23 cellular contexts compared by ENCODE assay signal in the genomic region with DNA sequence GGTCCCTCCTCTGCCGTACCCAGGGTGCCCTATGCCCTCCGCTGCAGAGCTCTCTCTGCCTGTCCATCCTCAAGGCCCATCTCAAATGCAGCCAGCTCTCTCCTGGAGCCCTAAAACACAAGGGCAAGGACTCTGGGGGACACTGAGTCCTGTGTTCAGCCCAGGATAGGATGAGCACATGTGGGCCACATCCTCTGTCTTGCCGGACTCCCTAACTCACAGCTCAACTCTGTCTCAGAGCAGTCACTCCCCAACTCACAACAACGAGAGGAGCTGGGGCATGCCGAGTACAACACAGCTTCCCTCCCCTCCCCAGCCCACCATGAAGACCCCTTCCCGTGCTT.
DNase-seq lines count a peak whose midpoint lies in the region; ATAC-seq and TF ChIP-seq lines count a peak whose summit lies in the region.
"Had no signal": no experiment of that assay in that cellular context is flagged by ENCODE, and none has a peak within 500 bp of the region (broad histone marks: within the 10 kb centered on the region; RNA-seq: fewer than 3 reads in every experiment).

No MANE protein-coding gene starts in this region.

- no peak for ATAC-seq in T-cell (replicated peaks in 1 of 4)
- ATAC-seq: GM12878, K562, PC-3, SK-N-SH treated with all-trans-retinoic acid at 6 μM for 48 hours had no signal

- H2BK20ac ChIP-seq in H9 (ENCODE audit: low read depth, low read length, poor library complexity, severe bottlenecking), result no peak overlapping the region

- no peaks in the 10 kb centered on the region for H3K79me2 ChIP-seq in H9 (ENCODE audit: insufficient read depth, low read length)
- no peaks in the 10 kb centered on the region for H3K79me2 ChIP-seq in mesendoderm (ENCODE audit: control insufficient read depth, insufficient read depth, low read length)
- H3K79me2 ChIP-seq in neural progenitor cell (ENCODE audit: low read depth), result no peaks in the 10 kb centered on the region

- H4K20me1 ChIP-seq in H9 (ENCODE audit: control insufficient read depth, insufficient read depth, insufficient read length) (no peaks in the 10 kb centered on the region), neural progenitor cell (ENCODE audit: low read depth) (no peaks in the 10 kb centered on the region)
- H4K20me1 ChIP-seq: BLaER1 had no signal

- no peak overlapping the region for H2BK120ac ChIP-seq in H9 (ENCODE audit: low read depth, low read length, poor library complexity, severe bottlenecking)
- no peak overlapping the region for H2BK120ac ChIP-seq in mesendoderm (ENCODE audit: low read depth, low read length)

- H3K56ac ChIP-seq in H9 (ENCODE audit: insufficient read length, low read depth, low read length) (no peak overlapping the region), mesendoderm (ENCODE audit: low read length) (peak overlapping the region; percentile 32)

- H3K4me2 ChIP-seq in H9 (ENCODE audit: insufficient read depth, insufficient read length, low read length) (no peak overlapping the region), mesendoderm (ENCODE audit: low read length) (no peak overlapping the region), neural progenitor cell (no peak overlapping the region)
- H3K4me2 ChIP-seq: BLaER1 had no signal

- WGBS in H9 (ENCODE audit: extremely low coverage, insufficient read length, low lambda C conversion rate), result no CpG with 5 or more reads among the region's 6 CpGs
- WGBS in mesendoderm (ENCODE audit: extremely low coverage, insufficient coverage, low lambda C conversion rate), result no CpG with 5 or more reads among the region's 6 CpGs

- no peak overlapping the region for H3K14ac ChIP-seq in H9 (ENCODE audit: insufficient read depth, low read length)

- no peak overlapping the region for H2AFZ ChIP-seq in H9 (ENCODE audit: low read length)
- H2AFZ ChIP-seq in neural progenitor cell (replicated peaks), result peak overlapping the region; percentile 63

- H3K79me1 ChIP-seq in H9 (ENCODE audit: insufficient read depth, low read depth, low read length, poor library complexity, severe bottlenecking), result no peaks in the 10 kb centered on the region
- no peaks in the 10 kb centered on the region for H3K79me1 ChIP-seq in mesendoderm (ENCODE audit: low read length)

- H3T11ph ChIP-seq in H9 (ENCODE audit: low read length), result no peak overlapping the region

- H2AK5ac ChIP-seq in H9 (ENCODE audit: insufficient read length, low read length), result no peak overlapping the region
- H2AK5ac ChIP-seq in mesendoderm (ENCODE audit: low read length), result no peak overlapping the region

- H4K8ac ChIP-seq in H9 (replicated peaks; ENCODE audit: insufficient read length, low read depth, low read length), result no peak overlapping the region
- H4K8ac ChIP-seq in mesendoderm (ENCODE audit: low read depth, low read length), result no peak overlapping the region

- H3K23ac ChIP-seq in H9 (ENCODE audit: insufficient read length, low read depth, low read length) (no peak overlapping the region), mesendoderm (ENCODE audit: low read length) (no peak overlapping the region)

- H3K27me3 ChIP-seq in H9 (ENCODE audit: insufficient read depth, low read length) (no peaks in the 10 kb centered on the region), mesendoderm (ENCODE audit: insufficient read depth, low read length, poor library complexity) (no peaks in the 10 kb centered on the region), neural progenitor cell (no peaks in the 10 kb centered on the region)
- H3K27me3 ChIP-seq: BLaER1, MG63 had no signal

- H3K9me3 ChIP-seq in H9 (ENCODE audit: control insufficient read depth, low read depth, low read length), result no peaks in the 10 kb centered on the region
- no peaks in the 10 kb centered on the region for H3K9me3 ChIP-seq in neural progenitor cell (ENCODE audit: low read depth)
- H3K9me3 ChIP-seq: BLaER1, HAP-1, MG63 had no signal

- H3F3A ChIP-seq in neural progenitor cell (ENCODE audit: low read depth), result no peaks in the 10 kb centered on the region

- H3K27ac ChIP-seq in H9 (ENCODE audit: insufficient read length, low read depth, low read length) (no peak overlapping the region), mesendoderm (ENCODE audit: low read depth, low read length) (no peak overlapping the region), neural progenitor cell (no peak overlapping the region)
- H3K27ac ChIP-seq: BLaER1 had no signal

- no peak overlapping the region for H2BK15ac ChIP-seq in H9 (ENCODE audit: low read depth, low read length)
- H2BK15ac ChIP-seq in mesendoderm (replicated peaks; ENCODE audit: low read depth), result no peak overlapping the region

- CTCF ChIA-PET in T-cell (lab: Charles Lee), result interaction anchor here in 1 of 2 donors (0.7 kb wide), 2 partner anchors 555 to 1254 kb away, joined by 3 to 6 read pairs; no protein-coding TSS in a partner anchor

- POLR2A ChIA-PET in T-cell (lab: Charles Lee), result interaction anchor here in 1 of 2 donors (0.6 kb wide), 1 partner anchor 217 kb away, joined by 3 read pairs; no protein-coding TSS in a partner anchor

- H3K23me2 ChIP-seq in H9 (ENCODE audit: insufficient read length, low read depth, low read length, poor library complexity, severe bottlenecking), result no peaks in the 10 kb centered on the region

- peak overlapping the region in 2 of 3 experiments; percentile 33 to 83; a peak in 4 of 7 replicates for H3K27ac Mint-ChIP-seq in H9
- peak overlapping the region; percentile 98 for H3K27ac Mint-ChIP-seq in neural progenitor cell
- H3K27ac Mint-ChIP-seq in type B pancreatic cell, result peak overlapping the region; percentile 59
- H3K27ac Mint-ChIP-seq in T-cell, result no peak overlapping the region
- H3K27ac Mint-ChIP-seq: CD4-positive, CD25-positive, alpha-beta regulatory T cell; HFFc6 had no signal

- H4K91ac ChIP-seq in H9 (ENCODE audit: insufficient read length, low read depth, low read length), result no peak overlapping the region

- H3K9ac ChIP-seq in H9 (ENCODE audit: extremely low read depth, insufficient read length, low read length) (no peak overlapping the region), mesendoderm (ENCODE audit: low read length) (no peak overlapping the region), neural progenitor cell (no peak overlapping the region)
- H3K9ac ChIP-seq: BLaER1 had no signal

- no peaks in the 10 kb centered on the region; a peak in 1 of 5 replicates for H3K9me3 Mint-ChIP-seq in H9
- H3K9me3 Mint-ChIP-seq in neural progenitor cell, result no peaks in the 10 kb centered on the region
- H3K9me3 Mint-ChIP-seq in type B pancreatic cell, result no peaks in the 10 kb centered on the region
- no peaks in the 10 kb centered on the region for H3K9me3 Mint-ChIP-seq in T-cell
- H3K9me3 Mint-ChIP-seq: CD4-positive, CD25-positive, alpha-beta regulatory T cell; HFFc6 had no signal

- H3K4me1 Mint-ChIP-seq in H9 (peaks cover 13 to 35% of the 10 kb centered on the region in 2 experiments), neural progenitor cell (peaks cover 29% of the 10 kb centered on the region), type B pancreatic cell (ENCODE audit: unreplicated experiment) (peaks cover 16% of the 10 kb centered on the region), T-cell (peaks cover 4 to 6% (median 5%) of the 10 kb centered on the region in 3 donors)

- H3K4me3 Mint-ChIP-seq in H9 (no peak overlapping the region), neural progenitor cell (peak overlapping the region; percentile 68), type B pancreatic cell (peak overlapping the region; percentile 27), T-cell (no peak overlapping the region)
- H3K4me3 Mint-ChIP-seq: CD4-positive, CD25-positive, alpha-beta regulatory T cell; HFFc6 had no signal

- H3K36me3 ChIP-seq in mesendoderm (ENCODE audit: control insufficient read depth, insufficient read depth, low read length) (no peaks in the 10 kb centered on the region), neural progenitor cell (no peaks in the 10 kb centered on the region)
- H3K36me3 ChIP-seq: BLaER1, HAP-1, MG63 had no signal

- DNase-seq in H9 (no peak), mesendoderm (no peak), neural progenitor cell (ENCODE audit: low spot score) (no peak), type B pancreatic cell (ENCODE audit: extremely low spot score, unreplicated experiment) (no peak), SK-N-DZ (ENCODE audit: low spot score) (no peak), T-cell (no peak), NCI-H226 (no peak)
- DNase-seq: CD4-positive, CD25-positive, alpha-beta regulatory T cell; HFFc6; MG63; NCI-H1105 treated with DMSO at 0.1 percent for 48 hours; NCI-H146; NCI-H1930; NCI-H2107; NCI-H446; NCI-H524 treated with DMSO at 0.1 percent for 48 hours; NCI-H774; PC-3 had no signal

- H2BK5ac ChIP-seq in H9 (ENCODE audit: insufficient read length, low read length) (no peak overlapping the region), mesendoderm (ENCODE audit: low read length) (no peak overlapping the region)

- H3K27me3 Mint-ChIP-seq in H9 (ENCODE audit: low read depth), result peaks cover 2% of the 10 kb centered on the region; the same call in 1 of the 2 replicates
- peaks cover 12% of the 10 kb centered on the region for H3K27me3 Mint-ChIP-seq in neural progenitor cell (ENCODE audit: insufficient read depth, low read depth)
- H3K27me3 Mint-ChIP-seq in type B pancreatic cell, result peaks cover 8% of the 10 kb centered on the region
- peaks cover 7 to 9% of the 10 kb centered on the region in 2 donors for H3K27me3 Mint-ChIP-seq in T-cell
- H3K27me3 Mint-ChIP-seq: CD4-positive, CD25-positive, alpha-beta regulatory T cell had no signal

- H2BK12ac ChIP-seq in H9 (ENCODE audit: insufficient read length, low read depth, low read length), result no peak overlapping the region

- no peak overlapping the region for H3K18ac ChIP-seq in H9 (ENCODE audit: insufficient read length, low read depth, low read length)
- H3K18ac ChIP-seq in mesendoderm (ENCODE audit: low read length), result no peak overlapping the region

- no peaks in the 10 kb centered on the region for H3K36me3 Mint-ChIP-seq in H9 (ENCODE audit: insufficient read depth in 1 of 3, low read depth in 3 of 3)
- no peaks in the 10 kb centered on the region for H3K36me3 Mint-ChIP-seq in neural progenitor cell
- H3K36me3 Mint-ChIP-seq in type B pancreatic cell, result no peaks in the 10 kb centered on the region
- H3K36me3 Mint-ChIP-seq in T-cell, result no peaks in the 10 kb centered on the region
- H3K36me3 Mint-ChIP-seq: CD4-positive, CD25-positive, alpha-beta regulatory T cell had no signal

- no peak overlapping the region for H3K4me3 ChIP-seq in mesendoderm (ENCODE audit: low read length)
- no peak overlapping the region for H3K4me3 ChIP-seq in neural progenitor cell
- H3K4me3 ChIP-seq: BLaER1, GM12878, HAP-1, K562, MG63 had no signal

- H3K4me1 ChIP-seq in H9 (ENCODE audit: insufficient read depth, low read length), result no peaks in the 10 kb centered on the region
- no peaks in the 10 kb centered on the region for H3K4me1 ChIP-seq in mesendoderm (ENCODE audit: control insufficient read depth, low read depth, low read length)
- peaks cover 3% of the 10 kb centered on the region for H3K4me1 ChIP-seq in neural progenitor cell
- H3K4me1 ChIP-seq: BLaER1 had no signal

- no peak for TF ChIP-seq CTCF in H9 (conservative IDR thresholded peaks at IDR 0.05)
- no peak for TF ChIP-seq CTCF in neural progenitor cell (IDR thresholded peaks at IDR 0.05)
- TF ChIP-seq CTCF in type B pancreatic cell (conservative IDR thresholded peaks at IDR 0.05), result no peak

- H4K5ac ChIP-seq in H9 (ENCODE audit: insufficient read length, low read depth, low read length) (no peak overlapping the region), mesendoderm (ENCODE audit: low read length) (no peak overlapping the region)

- H3K4ac ChIP-seq in H9 (ENCODE audit: low read depth, low read length) (no peak overlapping the region), mesendoderm (ENCODE audit: low read depth, low read length) (no peak overlapping the region)

Comparison
In these comparisons a context has a peak if more than half of its experiments do, and no peak if none do; other contexts are left out.
1. H3K27ac Mint-ChIP-seq: peak in H9 (2 of 3), neural progenitor cell (single experiment) and type B pancreatic cell (single experiment); none in T-cell (0 of 2).
2. H3K4me3 Mint-ChIP-seq: peak in neural progenitor cell (single experiment) and type B pancreatic cell (single experiment); none in H9 (0 of 2) and T-cell (0 of 3).